27 cellular contexts compared by ENCODE assay signal in genomic region chr10:8581521-8582225, GRCh38.
DNase-seq lines count a peak whose midpoint lies in the region; ATAC-seq and TF ChIP-seq lines count a peak whose summit lies in the region.
"Had no signal": no experiment of that assay in that cellular context is flagged by ENCODE, and none has a peak within 500 bp of the region (broad histone marks: within the 10 kb centered on the region; RNA-seq: fewer than 3 reads in every experiment).

No MANE protein-coding gene starts in this region.

- H4K20me1 ChIP-seq in mammary epithelial cell (ENCODE audit: insufficient read depth, low read length) (no peaks in the 10 kb centered on the region), smooth muscle cell (ENCODE audit: low read depth) (no peaks in the 10 kb centered on the region)

- peaks cover 4% of the 10 kb centered on the region for H3K4me1 ChIP-seq in mammary epithelial cell (ENCODE audit: insufficient read depth, low read length)
- H3K4me1 ChIP-seq in smooth muscle cell (ENCODE audit: low read depth): no peaks in the 10 kb centered on the region
- no peaks in the 10 kb centered on the region for H3K4me1 ChIP-seq in ovary (ENCODE audit: insufficient read depth)
- H3K4me1 ChIP-seq: pancreas, testis, vagina had no signal

- in situ Hi-C loops in T47D (cut with HindIII; ENCODE audit: low pct_unique_long_range_greater_than_20kb, low sequenced_read_pairs) (no loop called here), mammary epithelial cell (cut with MboI; ENCODE audit: low sequenced_read_pairs in 2 of 2) (loop anchor here in 1 of 2 donors (10.0 kb wide), 1 partner anchor 517 kb away; no protein-coding TSS in a partner anchor)

- CTCF ChIA-PET in mammary epithelial cell (lab: Charles Lee; ENCODE audit: low non-redundant PET): no interaction called here

- no peaks in the 10 kb centered on the region for H3K36me3 ChIP-seq in mammary epithelial cell (ENCODE audit: insufficient read depth, low read length)
- H3K36me3 ChIP-seq in smooth muscle cell (ENCODE audit: low read depth): no peaks in the 10 kb centered on the region
- no peaks in the 10 kb centered on the region for H3K36me3 ChIP-seq in ovary
- H3K36me3 ChIP-seq: esophagus squamous epithelium, MG63, pancreas, vagina had no signal

- no peaks in the 10 kb centered on the region for H3K79me2 ChIP-seq in mammary epithelial cell (ENCODE audit: insufficient read depth, low read length)
- H3K79me2 ChIP-seq in smooth muscle cell (ENCODE audit: low read depth): no peaks in the 10 kb centered on the region

- intact Hi-C loops in mammary epithelial cell (cut with micrococcal nuclease) (no loop called here), ovary (cut with DNase I) (no loop called here)

- dilution Hi-C loops in mammary epithelial cell (cut with HindIII; ENCODE audit: low sequenced_read_pairs): no loop called here

- no peaks in the 10 kb centered on the region for H3F3A ChIP-seq in smooth muscle cell (ENCODE audit: low read depth)

- H3K4me2 ChIP-seq in mammary epithelial cell (ENCODE audit: insufficient read depth, low read depth, low read length) (no peak overlapping the region), smooth muscle cell (peak overlapping the region; percentile 41)

- H3K4me3 ChIP-seq in mammary epithelial cell (replicated peaks in 1 of 3; ENCODE audit: insufficient read depth in 1 of 3, low read depth in 2 of 3, low read length in 3 of 3): no peak overlapping the region
- no peak overlapping the region for H3K4me3 ChIP-seq in smooth muscle cell
- no peak overlapping the region for H3K4me3 ChIP-seq in ovary
- H3K4me3 ChIP-seq: esophagus squamous epithelium, MG63, pancreas, testis, vagina had no signal

- H3K9me3 ChIP-seq in mammary epithelial cell (replicated peaks; ENCODE audit: insufficient read depth, low read length) (no peaks in the 10 kb centered on the region), smooth muscle cell (replicated peaks; ENCODE audit: low read depth) (no peaks in the 10 kb centered on the region), ovary (peaks cover 0 to 2% of the 10 kb centered on the region in 2 donors)
- H3K9me3 ChIP-seq: esophagus squamous epithelium, MG63, pancreas, testis, vagina had no signal

- WGBS in mammary epithelial cell (ENCODE audit: low coverage, missing lambda C conversion rate): 85% methylated on average over 11 of the region's 11 CpGs
- WGBS in smooth muscle cell (ENCODE audit: low lambda C conversion rate): 48% methylated on average over 11 of the region's 11 CpGs
- 77 to 84% (median 81%) methylated on average over 11 of the region's 11 CpGs for WGBS in ovary, 3 donors

- H2AFZ ChIP-seq in mammary epithelial cell (ENCODE audit: low read depth, low read length): no peak overlapping the region
- H2AFZ ChIP-seq in smooth muscle cell (ENCODE audit: low read depth): no peak overlapping the region

- H3K9ac ChIP-seq in mammary epithelial cell (ENCODE audit: insufficient read depth, low read length) (no peak overlapping the region), smooth muscle cell (ENCODE audit: low read depth) (no peak overlapping the region)

- TF ChIP-seq EP300 in ovary (IDR thresholded peaks at IDR 0.05): no peak

- DNase-seq in T47D (ENCODE audit: low read depth in 1 of 2, low spot score in 1 of 2) (peak; percentile 14 to 81), mammary epithelial cell (no peak), RPMI7951 (ENCODE audit: low read depth) (peak; percentile 51), islet precursor cell (peak; percentile 68), smooth muscle cell (lab: John Stamatoyannopoulos, UW; ENCODE audit: unreplicated experiment) (no peak), ovary (no peak)
- DNase-seq: activated T-cell treated with anti-CD3 and anti-CD28 coated beads, Interleukin-2, amount 50 U/mL, for 24 hours; central memory CD4-positive, alpha-beta T cell; DMS79 treated with DMSO at 0.1 percent for 48 hours; endodermal cell; esophagus squamous epithelium; foreskin keratinocyte; KG1; left cardiac atrium; MG63; NCI-H1930; NCI-H69; pancreas; retina; SHP77; small intestine; stimulated activated naive CD4-positive, alpha-beta T cell treated with Interleukin-2 at 50 U/mL for 16 hours; T1000; testis had no signal

- H3K27me3 ChIP-seq in mammary epithelial cell (ENCODE audit: insufficient read depth, low read length) (no peaks in the 10 kb centered on the region), smooth muscle cell (ENCODE audit: low read depth) (peaks cover 27% of the 10 kb centered on the region), ovary (no peaks in the 10 kb centered on the region)
- H3K27me3 ChIP-seq: foreskin keratinocyte, MG63, testis, vagina had no signal

- no TSS peak for BruUV-seq in mammary epithelial cell (replicated peaks; lab: Mats Ljungman, UMichigan)

- no peak overlapping the region for H3K27ac ChIP-seq in mammary epithelial cell (ENCODE audit: insufficient read depth, low read depth, low read length)
- peak overlapping the region; percentile 19 for H3K27ac ChIP-seq in smooth muscle cell (ENCODE audit: low read depth)
- no peak overlapping the region for H3K27ac ChIP-seq in ovary
- H3K27ac ChIP-seq: esophagus squamous epithelium, foreskin keratinocyte, pancreas, testis, vagina had no signal

- no peak for TF ChIP-seq POLR2A in ovary (IDR thresholded peaks at IDR 0.05)

- no peak for TF ChIP-seq CTCF in mammary epithelial cell (conservative IDR thresholded peaks at IDR 0.05 in 1 of 2, IDR thresholded peaks at IDR 0.05 in 1 of 2; ENCODE audit: extremely low read depth in 1 of 2, insufficient read depth in 1 of 2, low read depth in 1 of 2, low read length in 2 of 2)
- no peak for TF ChIP-seq CTCF in smooth muscle cell (IDR thresholded peaks at IDR 0.05; ENCODE audit: borderline replicate concordance, insufficient read depth, poor library complexity, severe bottlenecking)
- no peak for TF ChIP-seq CTCF in ovary (IDR thresholded peaks at IDR 0.05)

- ATAC-seq in HG03442 (IDR thresholded peaks at IDR 0.05; ENCODE audit: unreplicated experiment) (no peak), SK-N-SH treated with all-trans-retinoic acid at 6 μM for 48 hours (no peak)
- ATAC-seq: foreskin keratinocyte, left cardiac atrium, pancreas had no signal

TF ChIP-seq in SK-N-SH treated with all-trans-retinoic acid at 6 μM for 48 hours, 23 proteins besides CTCF, POLR2A, EP300 and RAD21:
- TF ChIP-seq ZFP30 (CRISPR knock-in tag; IDR thresholded peaks at IDR 0.05) (no peak), ZNF8 (CRISPR knock-in tag; IDR thresholded peaks at IDR 0.05) (no peak), CSRNP3 (CRISPR knock-in tag; IDR thresholded peaks at IDR 0.05) (no peak), TOX (CRISPR knock-in tag; IDR thresholded peaks at IDR 0.05; ENCODE audit: borderline replicate concordance) (no peak), GLIS3 (CRISPR knock-in tag; IDR thresholded peaks at IDR 0.05) (no peak), ARNTL (CRISPR knock-in tag; IDR thresholded peaks at IDR 0.05; ENCODE audit: borderline replicate concordance, low read depth) (no peak), ZNF70 (CRISPR knock-in tag; IDR thresholded peaks at IDR 0.05) (no peak), ZFP3 (CRISPR knock-in tag; IDR thresholded peaks at IDR 0.05) (no peak), CREB5 (CRISPR knock-in tag; IDR thresholded peaks at IDR 0.05; ENCODE audit: low read depth) (no peak), ESRRG (CRISPR knock-in tag; IDR thresholded peaks at IDR 0.05) (no peak), ISL1 (CRISPR knock-in tag; IDR thresholded peaks at IDR 0.05) (no peak), RARB (CRISPR knock-in tag; IDR thresholded peaks at IDR 0.05) (no peak)

Comparison
In these comparisons a context has a peak if more than half of its experiments do, and no peak if none do; other contexts are left out.
1. DNase-seq: peak in T47D (2 of 2), RPMI7951 (single experiment) and islet precursor cell (single experiment); none in mammary epithelial cell (single experiment), smooth muscle cell (single experiment) and ovary (0 of 5).